ENCODE assay signal across 1 cellular context in the genomic region with DNA sequence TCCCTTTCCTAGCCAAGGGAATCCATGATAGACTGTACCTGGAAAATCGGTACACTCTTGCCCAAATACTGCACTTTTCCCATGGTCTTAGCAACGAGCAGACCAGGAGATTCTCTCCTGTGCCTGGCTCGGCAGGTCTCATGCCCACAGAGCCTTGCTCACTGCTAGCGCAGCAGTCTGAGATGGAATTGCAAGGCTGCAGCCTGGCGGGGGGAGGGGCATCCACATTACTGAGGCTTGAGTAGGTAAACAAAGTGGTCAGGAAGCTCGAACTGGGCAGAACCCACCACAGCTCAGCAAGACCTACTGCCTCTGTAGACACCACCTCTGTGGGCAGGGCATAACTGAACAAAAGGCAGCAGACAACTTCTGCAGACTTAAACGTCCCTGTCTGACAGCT.
TF ChIP-seq lines count a peak whose summit lies in the region.

No MANE protein-coding gene starts in this region.

TF ChIP-seq in WTC11, 78 proteins besides CTCF, POLR2A, EP300 and RAD21:
- TF ChIP-seq, protein P1, sequence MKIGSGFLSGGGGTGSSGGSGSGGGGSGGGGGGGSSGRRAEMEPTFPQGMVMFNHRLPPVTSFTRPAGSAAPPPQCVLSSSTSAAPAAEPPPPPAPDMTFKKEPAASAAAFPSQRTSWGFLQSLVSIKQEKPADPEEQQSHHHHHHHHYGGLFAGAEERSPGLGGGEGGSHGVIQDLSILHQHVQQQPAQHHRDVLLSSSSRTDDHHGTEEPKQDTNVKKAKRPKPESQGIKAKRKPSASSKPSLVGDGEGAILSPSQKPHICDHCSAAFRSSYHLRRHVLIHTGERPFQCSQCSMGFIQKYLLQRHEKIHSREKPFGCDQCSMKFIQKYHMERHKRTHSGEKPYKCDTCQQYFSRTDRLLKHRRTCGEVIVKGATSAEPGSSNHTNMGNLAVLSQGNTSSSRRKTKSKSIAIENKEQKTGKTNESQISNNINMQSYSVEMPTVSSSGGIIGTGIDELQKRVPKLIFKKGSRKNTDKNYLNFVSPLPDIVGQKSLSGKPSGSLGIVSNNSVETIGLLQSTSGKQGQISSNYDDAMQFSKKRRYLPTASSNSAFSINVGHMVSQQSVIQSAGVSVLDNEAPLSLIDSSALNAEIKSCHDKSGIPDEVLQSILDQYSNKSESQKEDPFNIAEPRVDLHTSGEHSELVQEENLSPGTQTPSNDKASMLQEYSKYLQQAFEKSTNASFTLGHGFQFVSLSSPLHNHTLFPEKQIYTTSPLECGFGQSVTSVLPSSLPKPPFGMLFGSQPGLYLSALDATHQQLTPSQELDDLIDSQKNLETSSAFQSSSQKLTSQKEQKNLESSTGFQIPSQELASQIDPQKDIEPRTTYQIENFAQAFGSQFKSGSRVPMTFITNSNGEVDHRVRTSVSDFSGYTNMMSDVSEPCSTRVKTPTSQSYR (CRISPR knock-in tag; IDR thresholded peaks at IDR 0.05), result 0 out of 2 replicates have a peak, but pooled peaks have one; percentile 16
